1 cellular context compared by ENCODE assay signal in genomic region chr14:75063013-75063412, GRCh38.
TF ChIP-seq lines count a peak whose summit lies in the region.

No MANE protein-coding gene starts in this region.

TF ChIP-seq in liver, 16 proteins besides CTCF, POLR2A, EP300 and RAD21 (continued from another document):
- TF ChIP-seq FOXA2 (IDR thresholded peaks at IDR 0.05) = no peak
- TF ChIP-seq MAX (IDR thresholded peaks at IDR 0.05) = no peak
- TF ChIP-seq ATF3 (IDR thresholded peaks at IDR 0.05) = no peak
- TF ChIP-seq NR2F2 (IDR thresholded peaks at IDR 0.05) = no peak
- TF ChIP-seq YY1 (IDR thresholded peaks at IDR 0.05) = no peak
